In the genomic region with DNA sequence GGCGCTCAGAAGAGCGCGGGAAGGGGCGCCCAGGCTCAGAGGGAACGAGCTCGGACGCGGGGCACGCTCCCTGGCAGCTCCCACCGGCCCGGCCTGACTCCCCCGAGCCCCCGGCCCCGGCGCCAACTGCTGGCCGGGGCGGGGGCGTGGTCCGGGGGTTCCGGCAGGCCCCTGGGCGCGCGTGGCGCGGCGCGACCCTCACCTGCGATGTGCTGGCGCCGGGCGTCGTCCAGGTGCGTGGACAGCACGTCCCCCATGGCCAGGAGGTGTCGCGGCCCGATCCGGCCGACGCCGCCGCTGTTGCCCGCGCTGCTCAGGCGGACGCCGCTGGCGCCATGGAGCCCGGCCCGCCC, we compare ENCODE assay signal across 9 cellular contexts. TPM values are rescaled to one million over a fixed set of nuclear protein-coding genes. Genes with fewer than 3 reads are reported as not detected.
DNase-seq lines count a peak whose midpoint lies in the region; ATAC-seq and TF ChIP-seq lines count a peak whose summit lies in the region.
"Had no signal": no experiment of that assay in that cellular context is flagged by ENCODE, and none has a peak within 500 bp of the region (broad histone marks: within the 10 kb centered on the region; RNA-seq: fewer than 3 reads in every experiment).

No MANE protein-coding gene starts in this region.

- H3K9me3 ChIP-seq in right cardiac atrium (ENCODE audit: control insufficient read depth, low read length): no peaks in the 10 kb centered on the region

- no peaks in the 10 kb centered on the region for H3K27me3 Mint-ChIP-seq in T-cell
- peaks cover 0 to 9% of the 10 kb centered on the region in 2 donors for H3K27me3 Mint-ChIP-seq in stimulated activated naive B cell treated with anti-CD40 and anti-IgM and Interleukin-4, amounts not matched to agents 10 μg/mL and 1 μg/mL and 100 μg/mL, for 72 hours

- no peaks in the 10 kb centered on the region for H3K27me3 ChIP-seq in right cardiac atrium (ENCODE audit: control insufficient read depth, insufficient read depth)

- peak overlapping the region; percentile 81 for H3K4me3 ChIP-seq in HFF-Myc (replicated peaks; ENCODE audit: low read depth, low read length)
- H3K4me3 ChIP-seq in right cardiac atrium (ENCODE audit: low read length): peak overlapping the region; percentile 94

- H3K36me3 Mint-ChIP-seq in T-cell: no peaks in the 10 kb centered on the region
- no peaks in the 10 kb centered on the region for H3K36me3 Mint-ChIP-seq in stimulated activated naive B cell treated with anti-CD40 and anti-IgM and Interleukin-4, amounts not matched to agents 10 μg/mL and 1 μg/mL and 100 μg/mL, for 72 hours

- no peak for TF ChIP-seq CTCF in HFF-Myc (IDR thresholded peaks at IDR 0.05; ENCODE audit: low read depth, low read length, missing control alignments)

- POLR2A ChIA-PET in T-cell (lab: Charles Lee): no interaction called here

- WGBS in right cardiac atrium: under 1% methylated on average over 50 of the region's 50 CpGs

- H3K9me3 Mint-ChIP-seq in T-cell: no peaks in the 10 kb centered on the region
- no peaks in the 10 kb centered on the region for H3K9me3 Mint-ChIP-seq in stimulated activated naive B cell treated with anti-CD40 and anti-IgM and Interleukin-4, amounts not matched to agents 10 μg/mL and 1 μg/mL and 100 μg/mL, for 72 hours
- H3K9me3 Mint-ChIP-seq: T-helper 1 cell treated with Interleukin-12 subunit alpha and Interleukin-12 subunit beta and Interleukin-4 antibody, amounts not matched to agents 30 μg/mL and 1 μg/mL, for 36 hours had no signal

- CTCF ChIA-PET in T-cell (lab: Charles Lee): no interaction called here

- H3K4me3 Mint-ChIP-seq in T-cell: peak overlapping the region in 2 of 3 donors; percentile 66 to 83
- no peak overlapping the region for H3K4me3 Mint-ChIP-seq in stimulated activated naive B cell treated with anti-CD40 and anti-IgM and Interleukin-4, amounts not matched to agents 10 μg/mL and 1 μg/mL and 100 μg/mL, for 72 hours

- no peak overlapping the region for H3K27ac Mint-ChIP-seq in T-cell
- H3K27ac Mint-ChIP-seq in stimulated activated naive B cell treated with anti-CD40 and anti-IgM and Interleukin-4, amounts not matched to agents 10 μg/mL and 1 μg/mL and 100 μg/mL, for 72 hours: no peak overlapping the region

- ATAC-seq in T-cell (replicated peaks in 1 of 4) (peak; percentile 2 to 40 (median 5)), right cardiac atrium (peak in 1 of 2 donors; percentile 0), HG02571 (IDR thresholded peaks at IDR 0.05; ENCODE audit: unreplicated experiment) (no peak)
- peak; percentile 46 to 53 for ATAC-seq in stimulated activated naive B cell treated with anti-CD40 and anti-IgM and Interleukin-4, amounts not matched to agents 10 μg/mL and 1 μg/mL and 100 μg/mL, for 72 hours (replicated peaks)

- H3K4me1 ChIP-seq in right cardiac atrium (ENCODE audit: control insufficient read depth, insufficient read depth, low read length): peaks cover 5% of the 10 kb centered on the region

- H3K27ac ChIP-seq in right cardiac atrium (ENCODE audit: low read length): peak overlapping the region; percentile 81

- H3K4me1 Mint-ChIP-seq in T-cell: peaks cover 22 to 28% (median 26%) of the 10 kb centered on the region in 3 donors
- H3K4me1 Mint-ChIP-seq in stimulated activated naive B cell treated with anti-CD40 and anti-IgM and Interleukin-4, amounts not matched to agents 10 μg/mL and 1 μg/mL and 100 μg/mL, for 72 hours: peaks cover 13 to 25% of the 10 kb centered on the region in 2 donors

- intact Hi-C loops in right cardiac atrium (cut with DNase I): loop anchor here in 3 of 4 donors (5.0 kb wide), 1 partner anchor 46 kb away; no protein-coding TSS in a partner anchor

- no peak for DNase-seq in HFF-Myc (ENCODE audit: extremely low read depth, low read depth)
- DNase-seq in T-cell: peak in 2 of 34 experiments; percentile 16 to 33
- DNase-seq in right cardiac atrium: no peak
- no peak for DNase-seq in stimulated activated naive B cell treated with anti-CD40 and anti-IgM and Interleukin-4, amounts not matched to agents 10 μg/mL and 1 μg/mL and 100 μg/mL, for 72 hours
- DNase-seq in effector CD4-positive, alpha-beta T cell: no peak
- no peak for DNase-seq in middle frontal gyrus (ENCODE audit: extremely low spot score, low spot score)
- DNase-seq in NK-92 treated with Interleukin-12 subunit alpha and Interleukin-12 subunit beta, amount 100 ng/mL, for 24 hours (lab: John Stamatoyannopoulos, UW): no peak

RNA-seq across cellular contexts. Expression of a gene that starts 43.5 kb away (rescaled TPM):
- total RNA-seq in T-cell (10 to 100 TPM in 4 of 5 donors, 1 to 10 TPM in 1; 3.8 to 18.2 (median 17.3) TPM), right cardiac atrium (10 to 100 TPM; 30.0 to 43.3 (median 41.2) TPM)
- polyA plus RNA-seq in right cardiac atrium: 19.4 TPM

Comparison
In these comparisons a context has a peak if more than half of its experiments do, and no peak if none do; other contexts are left out.
1. H3K4me3 Mint-ChIP-seq: peak in T-cell (2 of 3); none in stimulated activated naive B cell treated with anti-CD40 and anti-IgM and Interleukin-4, amounts not matched to agents 10 μg/mL and 1 μg/mL and 100 μg/mL, for 72 hours (0 of 2).